Comparison of ENCODE assay signal across 8 cellular contexts in genomic region chr15:68228971-68229385, GRCh38. TPM values are rescaled to one million over a fixed set of nuclear protein-coding genes. Genes with fewer than 3 reads are reported as not detected.
A peak's percentile ranks its signal among the peaks of the same experiment; 100 is the strongest.
DNase-seq lines count a peak whose midpoint lies in the region; ATAC-seq, FAIRE-seq and TF ChIP-seq lines count a peak whose summit lies in the region.

No MANE protein-coding gene starts in this region.

- peak overlapping the region; percentile 89 for H3K27ac Mint-ChIP-seq in activated naive CD8-positive, alpha-beta T cell treated with anti-CD3 and anti-CD28 coated beads, Interleukin-2, amount 10 ng/mL, durations not matched to agents 7 days and 5 days

- 0% methylated on average over 3 of the region's 39 CpGs for WGBS in suprapubic skin

- peak overlapping the region; percentile 87 for H3K27ac ChIP-seq in keratinocyte (ENCODE audit: control insufficient read depth, insufficient read depth, low read length)
- H3K27ac ChIP-seq in suprapubic skin = peak overlapping the region; percentile 89

- peaks cover 39% of the 10 kb centered on the region for H3K4me1 Mint-ChIP-seq in activated naive CD8-positive, alpha-beta T cell treated with anti-CD3 and anti-CD28 coated beads, Interleukin-2, amount 10 ng/mL, durations not matched to agents 7 days and 5 days

- TF ChIP-seq CTCF in keratinocyte (optimal IDR thresholded peaks at IDR 0.05 in 1 of 3, IDR thresholded peaks at IDR 0.05 in 1 of 3, conservative IDR thresholded peaks at IDR 0.05 in 1 of 3; ENCODE audit: extremely low read depth in 1 of 3, insufficient read depth in 2 of 3, low read length in 3 of 3) = no peak
- TF ChIP-seq CTCF in suprapubic skin (IDR thresholded peaks at IDR 0.05) = no peak

- peak overlapping the region; percentile 90 for H3K4me3 Mint-ChIP-seq in activated naive CD8-positive, alpha-beta T cell treated with anti-CD3 and anti-CD28 coated beads, Interleukin-2, amount 10 ng/mL, durations not matched to agents 7 days and 5 days

- H3K4me1 ChIP-seq in keratinocyte (ENCODE audit: control insufficient read depth, extremely low read depth, insufficient read depth, low read length) = peaks cover 16% of the 10 kb centered on the region
- peaks cover 28% of the 10 kb centered on the region for H3K4me1 ChIP-seq in suprapubic skin

- H3K36me3 ChIP-seq in keratinocyte (ENCODE audit: control insufficient read depth in 2 of 2, extremely low read depth in 1 of 2, insufficient read depth in 2 of 2, low read length in 2 of 2) = peaks cover 0 to 3% of the 10 kb centered on the region in 2 experiments
- H3K36me3 ChIP-seq in suprapubic skin = no peaks in the 10 kb centered on the region

- peaks cover 6% of the 10 kb centered on the region for H4K20me1 ChIP-seq in keratinocyte (ENCODE audit: control insufficient read depth, extremely low read depth, insufficient read depth, low read length)

- dilution Hi-C loops in keratinocyte (cut with MboI; ENCODE audit: extremely low pct_ligation_motif_present, low sequenced_read_pairs) = no loop called here

- H3K4me2 ChIP-seq in keratinocyte (ENCODE audit: control insufficient read depth, extremely low read depth, insufficient read depth, low read depth, low read length) = peak overlapping the region; percentile 98

- H3K4me3 ChIP-seq in keratinocyte (ENCODE audit: control insufficient read depth in 2 of 3, extremely low read depth in 1 of 3, insufficient read depth in 2 of 3, low read depth in 1 of 3, low read length in 3 of 3) = peak overlapping the region; percentile 67 to 82 (median 81)
- H3K4me3 ChIP-seq in suprapubic skin = peak overlapping the region; percentile 98

- peaks cover 2% of the 10 kb centered on the region for H3K9me1 ChIP-seq in keratinocyte (ENCODE audit: control insufficient read depth, extremely low read depth, insufficient read depth, low read length)

- H3K9me3 Mint-ChIP-seq in activated naive CD8-positive, alpha-beta T cell treated with anti-CD3 and anti-CD28 coated beads, Interleukin-2, amount 10 ng/mL, durations not matched to agents 7 days and 5 days = no peaks in the 10 kb centered on the region

- no peak for TF ChIP-seq EP300 in suprapubic skin (IDR thresholded peaks at IDR 0.05)

- DNase-seq in activated naive CD8-positive, alpha-beta T cell treated with anti-CD3 and anti-CD28 coated beads, Interleukin-2, amount 10 ng/mL, durations not matched to agents 7 days and 5 days = no peak
- DNase-seq in keratinocyte (ENCODE audit: low read depth, low spot score) = no peak
- DNase-seq in suprapubic skin (ENCODE audit: low spot score in 2 of 2) = peak; percentile 77 to 78
- no peak for DNase-seq in GM12892 (ENCODE audit: insufficient read length)
- no peak for DNase-seq in stimulated activated CD4-positive, alpha-beta T cell treated with anti-CD3 and anti-CD28 coated beads, Interleukin-15, amount 100 ng/mL, for 24 hours

- POLR2A ChIA-PET in activated naive CD8-positive, alpha-beta T cell treated with anti-CD3 and anti-CD28 coated beads, Interleukin-2, amount 10 ng/mL, durations not matched to agents 7 days and 5 days (lab: Charles Lee) = interaction anchor here (0.7 to 3.2 kb wide), 6 partner anchors 9 to 175 kb away, joined by 3 to 16 read pairs (median 6); partner anchors contain the start of genes FEM1B and PIAS1

- H3K27me3 Mint-ChIP-seq in activated naive CD8-positive, alpha-beta T cell treated with anti-CD3 and anti-CD28 coated beads, Interleukin-2, amount 10 ng/mL, durations not matched to agents 7 days and 5 days = peaks cover 3% of the 10 kb centered on the region

- peak overlapping the region; percentile 95 for H3K9ac ChIP-seq in keratinocyte (ENCODE audit: control insufficient read depth, extremely low read depth, insufficient read depth, low read length)

- TF ChIP-seq POLR2A in suprapubic skin (IDR thresholded peaks at IDR 0.05) (no peak), GM12892 (IDR thresholded peaks at IDR 0.05; ENCODE audit: low read depth, low read length) (no peak; the same call in 1 of the 2 replicates)

- peaks cover 1% of the 10 kb centered on the region for H3K36me3 Mint-ChIP-seq in activated naive CD8-positive, alpha-beta T cell treated with anti-CD3 and anti-CD28 coated beads, Interleukin-2, amount 10 ng/mL, durations not matched to agents 7 days and 5 days

- FAIRE-seq in keratinocyte (lab: Jason Lieb, UNC) (no peak), GM12892 (lab: Jason Lieb, UNC) (no peak)

- H3K27me3 ChIP-seq in keratinocyte (ENCODE audit: control insufficient read depth, extremely low read depth, insufficient read depth, low read length) (peaks cover 4% of the 10 kb centered on the region), suprapubic skin (no peaks in the 10 kb centered on the region)

- peaks cover 50% of the 10 kb centered on the region for H3K79me2 ChIP-seq in keratinocyte (ENCODE audit: control insufficient read depth, insufficient read depth, low read length)

- ATAC-seq in GM19023 (IDR thresholded peaks at IDR 0.05; ENCODE audit: unreplicated experiment) = peak; percentile 19
- peak; percentile 9 for ATAC-seq in HG03342 (IDR thresholded peaks at IDR 0.05; ENCODE audit: unreplicated experiment)
- ATAC-seq in activated naive CD8-positive, alpha-beta T cell treated with anti-CD3 and anti-CD28 coated beads, Interleukin-2, amount 10 ng/mL, durations not matched to agents 7 days and 5 days (ENCODE audit: low read depth) = peak; percentile 0
- ATAC-seq in GM21576 (IDR thresholded peaks at IDR 0.05; ENCODE audit: unreplicated experiment) = no peak

- H2AFZ ChIP-seq in keratinocyte (ENCODE audit: control insufficient read depth, low read length) = peak overlapping the region; percentile 79

- no peaks in the 10 kb centered on the region for H3K9me3 ChIP-seq in keratinocyte (ENCODE audit: control insufficient read depth, low read depth, low read length)
- H3K9me3 ChIP-seq in suprapubic skin = no peaks in the 10 kb centered on the region

RNA-seq across cellular contexts. Expression of gene CLN6, which starts 0.6 kb away (rescaled TPM):
- 10 to 100 TPM; 38.4 to 42.1 TPM for total RNA-seq in activated naive CD8-positive, alpha-beta T cell treated with anti-CD3 and anti-CD28 coated beads, Interleukin-2, amount 10 ng/mL, durations not matched to agents 7 days and 5 days
- polyA plus RNA-seq in keratinocyte = 26.7 to 36.3 TPM (median 33.0 TPM) in 3 replicates
- 2.1 TPM for polyA plus RNA-seq in keratinocyte (2011; ENCODE audit: low read depth)
- 24.3 and 28.5 TPM in 2 replicates for polyA plus RNA-seq in keratinocyte (2011; cell fraction: cytosol; rRNA removed)
- polyA plus RNA-seq in keratinocyte (2011; cell fraction: nucleus; rRNA removed) = 32.5 and 39.6 TPM in 2 replicates
- 9.9 and 25.7 TPM in 2 replicates for polyA plus RNA-seq in keratinocyte (2012; ENCODE audit: low replicate concordance)
- polyA minus RNA-seq in keratinocyte = 71.0 to 78.4 TPM (median 78.2 TPM) in 3 replicates
- polyA minus RNA-seq in keratinocyte (2011; cell fraction: cytosol; rRNA and poly(A)+ RNA removed) = 29.2 TPM
- 20.3 and 20.9 TPM in 2 replicates for polyA minus RNA-seq in keratinocyte (2011; cell fraction: nucleus; rRNA and poly(A)+ RNA removed)
- total RNA-seq in suprapubic skin = 10 to 100 TPM; 20.3 to 38.1 (median 27.9) TPM
- 27.6 TPM for polyA plus RNA-seq in GM12892 (2012; ENCODE audit: missing spikeins)

RNA-seq across cellular contexts. Expression of gene CALML4, which starts 23.8 kb away (rescaled TPM):
- 10 to 100 TPM; 10.3 to 12.2 TPM for total RNA-seq in activated naive CD8-positive, alpha-beta T cell treated with anti-CD3 and anti-CD28 coated beads, Interleukin-2, amount 10 ng/mL, durations not matched to agents 7 days and 5 days
- 3.0 to 7.0 TPM (median 3.3 TPM) in 3 replicates for polyA plus RNA-seq in keratinocyte
- polyA plus RNA-seq in keratinocyte (2011; ENCODE audit: low read depth) = 5.4 TPM
- 2.7 and 2.8 TPM in 2 replicates for polyA plus RNA-seq in keratinocyte (2011; cell fraction: cytosol; rRNA removed)
- 8.1 and 11.7 TPM in 2 replicates for polyA plus RNA-seq in keratinocyte (2011; cell fraction: nucleus; rRNA removed)
- 5.1 and 5.4 TPM in 2 replicates for polyA plus RNA-seq in keratinocyte (2012; ENCODE audit: low replicate concordance)
- polyA minus RNA-seq in keratinocyte = 0.53 to 3.1 TPM (median 1.2 TPM) in 3 replicates
- polyA minus RNA-seq in keratinocyte (2011; cell fraction: cytosol; rRNA and poly(A)+ RNA removed) = not detected
- 1.7 and 2.6 TPM in 2 replicates for polyA minus RNA-seq in keratinocyte (2011; cell fraction: nucleus; rRNA and poly(A)+ RNA removed)
- 10 to 100 TPM in 1 of 4 donors, 1 to 10 TPM in 3; 2.4 to 13.6 (median 4.8) TPM for total RNA-seq in suprapubic skin
- 6.8 TPM for polyA plus RNA-seq in GM12892 (2012; ENCODE audit: missing spikeins)

RNA-seq across cellular contexts. Expression of gene FEM1B, which starts 48.6 kb away (rescaled TPM):
- total RNA-seq in activated naive CD8-positive, alpha-beta T cell treated with anti-CD3 and anti-CD28 coated beads, Interleukin-2, amount 10 ng/mL, durations not matched to agents 7 days and 5 days = 10 to 100 TPM; 51.9 to 54.0 TPM
- polyA plus RNA-seq in keratinocyte = 52.5 to 153 TPM (median 92.6 TPM) in 3 replicates
- polyA plus RNA-seq in keratinocyte (2011; ENCODE audit: low read depth) = 36.9 TPM
- 32.6 and 67.4 TPM in 2 replicates for polyA plus RNA-seq in keratinocyte (2011; cell fraction: cytosol; rRNA removed)
- polyA plus RNA-seq in keratinocyte (2011; cell fraction: nucleus; rRNA removed) = 73.6 and 78.6 TPM in 2 replicates
- 29.3 and 55.3 TPM in 2 replicates for polyA plus RNA-seq in keratinocyte (2012; ENCODE audit: low replicate concordance)
- 141 to 498 TPM (median 410 TPM) in 3 replicates for polyA minus RNA-seq in keratinocyte
- 115 TPM for polyA minus RNA-seq in keratinocyte (2011; cell fraction: cytosol; rRNA and poly(A)+ RNA removed)
- polyA minus RNA-seq in keratinocyte (2011; cell fraction: nucleus; rRNA and poly(A)+ RNA removed) = 108 and 265 TPM in 2 replicates
- total RNA-seq in suprapubic skin = 10 to 100 TPM; 56.3 to 89.6 (median 63.8) TPM
- 11.4 TPM for polyA plus RNA-seq in GM12892 (2012; ENCODE audit: missing spikeins)

Comparison
In these comparisons a context has a peak if more than half of its experiments do, and no peak if none do; other contexts are left out.
1. DNase-seq: peak in suprapubic skin (2 of 2); none in activated naive CD8-positive, alpha-beta T cell treated with anti-CD3 and anti-CD28 coated beads, Interleukin-2, amount 10 ng/mL, durations not matched to agents 7 days and 5 days (single experiment), keratinocyte (single experiment), GM12892 (single experiment) and stimulated activated CD4-positive, alpha-beta T cell treated with anti-CD3 and anti-CD28 coated beads, Interleukin-15, amount 100 ng/mL, for 24 hours (single experiment).